In genomic region chr10:71467161-71467560, GRCh38 we compare ENCODE assay signal across 10 cellular contexts.
"Had no signal": no experiment of that assay in that cellular context is flagged by ENCODE, and none has a peak within 500 bp of the region (broad histone marks: within the 10 kb centered on the region; RNA-seq: fewer than 3 reads in every experiment).

No MANE protein-coding gene starts in this region.

- H3K36me3 Mint-ChIP-seq: IgD-negative memory B cell had no signal

- H3K36me3 ChIP-seq: HAP-1 had no signal

- H3K9me3 Mint-ChIP-seq: HFFc6, IgD-negative memory B cell had no signal

- DNase-seq: GM23248, GOT3, H7, HFFc6, KBM-7 had no signal

- H3K27ac ChIP-seq: GM23248, HL-60 had no signal

- H2AFZ ChIP-seq: GM23248 had no signal

- ATAC-seq: HCT116, HepG2 had no signal

- H3K27ac Mint-ChIP-seq: HFFc6, IgD-negative memory B cell had no signal

- H3K4me1 ChIP-seq: HAP-1 had no signal

- H3K4me3 Mint-ChIP-seq: HFFc6, IgD-negative memory B cell had no signal

- H3K4me3 ChIP-seq: GM23248, HAP-1 had no signal

- H3K4me1 Mint-ChIP-seq: IgD-negative memory B cell had no signal

- H3K9me3 ChIP-seq: HAP-1 had no signal
